8 cellular contexts compared by ENCODE assay signal in genomic region chr7:78007231-78007630, GRCh38.
"Had no signal": no experiment of that assay in that cellular context is flagged by ENCODE, and none has a peak within 500 bp of the region (broad histone marks: within the 10 kb centered on the region; RNA-seq: fewer than 3 reads in every experiment).

No MANE protein-coding gene starts in this region.

- H3K27ac ChIP-seq: HL-60, KMS-11 had no signal

- H3K4me3 ChIP-seq: K562 had no signal

- FAIRE-seq: HepG2, HTR-8/SVneo, K562 had no signal

- H3K4me2 ChIP-seq: KMS-11 had no signal

- DNase-seq: IMR-90, KBM-7, KG1 had no signal

- H3K9ac ChIP-seq: KMS-11 had no signal
